25 cellular contexts compared by ENCODE assay signal in genomic region chr1:208258277-208258676, GRCh38.
"Had no signal": no experiment of that assay in that cellular context is flagged by ENCODE, and none has a peak within 500 bp of the region (broad histone marks: within the 10 kb centered on the region; RNA-seq: fewer than 3 reads in every experiment).

No MANE protein-coding gene starts in this region.

- H3K4me3 ChIP-seq: K562, PC-9, Peyer's patch, SJSA1, SK-N-MC had no signal

- H3K9me3 ChIP-seq: Peyer's patch, SJSA1 had no signal

- H3K36me3 ChIP-seq: Peyer's patch, SJSA1 had no signal

- H2AFZ ChIP-seq: PC-9 had no signal

- H3K4me2 ChIP-seq: KMS-11, PC-9 had no signal

- H3K4me1 ChIP-seq: Peyer's patch had no signal

- H3K27ac ChIP-seq: KMS-11, PC-9, Peyer's patch, SJSA1, SK-N-MC had no signal

- H3K4me1 Mint-ChIP-seq: IgD-negative memory B cell had no signal

- ATAC-seq: HepG2, K562, Right ventricle myocardium inferior had no signal

- DNase-seq: Kasumi-1, MV-4-11, NCI-H1048, NCI-H1105, NCI-H1417, NCI-H1436 treated with DMSO at 0.1 percent for 48 hours, NCI-H1694, NCI-H187 treated with DMSO at 0.1 percent for 48 hours, NCI-H2029 treated with DMSO at 0.1 percent for 48 hours, NCI-H2107, NCI-H2227 treated with DMSO at 0.1 percent for 48 hours, NCI-H524, NCI-H526 treated with DMSO at 0.1 percent for 48 hours, NCI-H748 treated with DMSO at 0.1 percent for 48 hours, OCI-M1, PC-9, Peyer's patch, SIG-M5 had no signal

- H3K27me3 ChIP-seq: Peyer's patch, SJSA1 had no signal

- H3K9ac ChIP-seq: KMS-11 had no signal
